10 cellular contexts compared by ENCODE assay signal in genomic region chr9:92535940-92536850, GRCh38. TPM values are rescaled to one million over a fixed set of nuclear protein-coding genes. Genes with fewer than 3 reads are reported as not detected.
DNase-seq lines count a peak whose midpoint lies in the region; ATAC-seq and TF ChIP-seq lines count a peak whose summit lies in the region.
"Had no signal": no experiment of that assay in that cellular context is flagged by ENCODE, and none has a peak within 500 bp of the region (broad histone marks: within the 10 kb centered on the region; RNA-seq: fewer than 3 reads in every experiment).

ECM2 (minus strand) TSS chr9:92535990; CDS start chr9:92522866, 13,124 bp downstream.

- no peaks in the 10 kb centered on the region for H3K36me3 Mint-ChIP-seq in T-helper 17 cell (ENCODE audit: low read depth)

- H3K4me1 ChIP-seq in gastroesophageal sphincter: peaks cover 0 to 14% (median 3%) of the 10 kb centered on the region in 3 donors

- no peaks in the 10 kb centered on the region for H3K27me3 ChIP-seq in gastroesophageal sphincter

- H3K4me3 Mint-ChIP-seq in T-helper 17 cell: peak within 1 kb of the TSS; percentile 39

- no peaks in the 10 kb centered on the region for H3K36me3 ChIP-seq in gastroesophageal sphincter

- peak within 1 kb of the TSS; percentile 47 to 61 (median 56) for H3K27ac ChIP-seq in gastroesophageal sphincter

- no peaks in the 10 kb centered on the region for H3K27me3 Mint-ChIP-seq in T-helper 17 cell

- DNase-seq in Ammon's horn (ENCODE audit: low spot score) (peak; percentile 11), T-helper 17 cell (no peak), pons (ENCODE audit: low spot score) (peak; percentile 9), NCI-H146 treated with DMSO at 0.1 percent for 48 hours (lab: John Stamatoyannopoulos, UW; ENCODE audit: unreplicated experiment) (no peak)
- no peak for DNase-seq in activated CD4-positive, alpha-beta T cell treated with anti-CD3 and anti-CD28 coated beads, Interleukin-2, amount 50 U/mL, for 4 hours
- DNase-seq: DMS53 had no signal

- no peak for ATAC-seq in T-helper 17 cell
- peak; percentile 41 for ATAC-seq in gastroesophageal sphincter
- ATAC-seq in GM21786 (IDR thresholded peaks at IDR 0.05; ENCODE audit: unreplicated experiment): no peak
- no peak for ATAC-seq in HG03354 (IDR thresholded peaks at IDR 0.05; ENCODE audit: poor library complexity, severe bottlenecking, unreplicated experiment)
- ATAC-seq: Panc1 had no signal

- H3K4me3 ChIP-seq in gastroesophageal sphincter: peak within 1 kb of the TSS; percentile 37 to 45

- peaks cover 12% of the 10 kb centered on the region for H3K4me1 Mint-ChIP-seq in T-helper 17 cell

- 29 to 41% methylated on average over 6 to 7 of the region's 7 CpGs for WGBS in gastroesophageal sphincter (ENCODE audit: low coverage in 1 of 2), 2 donors

- no peak for TF ChIP-seq EP300 in gastroesophageal sphincter (IDR thresholded peaks at IDR 0.05)

- H3K27ac Mint-ChIP-seq in T-helper 17 cell: no peak within 1 kb of the TSS

- H3K9me3 ChIP-seq in T-helper 17 cell (ENCODE audit: control insufficient read depth, low read length, poor library complexity, severe bottlenecking): no peaks in the 10 kb centered on the region
- no peaks in the 10 kb centered on the region for H3K9me3 ChIP-seq in gastroesophageal sphincter

- no peak for TF ChIP-seq CTCF in gastroesophageal sphincter (IDR thresholded peaks at IDR 0.05)

- no peak for TF ChIP-seq POLR2A in gastroesophageal sphincter (IDR thresholded peaks at IDR 0.05)

RNA-seq across cellular contexts. Expression of gene ECM2, which starts in this region (rescaled TPM):
- not detected for total RNA-seq in T-helper 17 cell
- total RNA-seq in gastroesophageal sphincter: 10 to 100 TPM in 3 of 4 donors, 1 to 10 TPM in 1; 8.2 to 20.1 (median 14.2) TPM

Comparison
In these comparisons a context has a peak if more than half of its experiments do, and no peak if none do; other contexts are left out.
1. RNA of gene ECM2 (total RNA-seq): 8.2 to 20.1 TPM in gastroesophageal sphincter; not detected in T-helper 17 cell; every median in the first group is over 4 times any median in the second.
2. DNase-seq: peak in Ammon's horn (single experiment) and pons (single experiment); none in T-helper 17 cell (0 of 3), activated CD4-positive, alpha-beta T cell treated with anti-CD3 and anti-CD28 coated beads, Interleukin-2, amount 50 U/mL, for 4 hours (0 of 2) and NCI-H146 treated with DMSO at 0.1 percent for 48 hours (single experiment).